8 cellular contexts compared by ENCODE assay signal in genomic region chr4:77863341-77863740, GRCh38. TPM values are rescaled to one million over a fixed set of nuclear protein-coding genes. Genes with fewer than 3 reads are reported as not detected.
DNase-seq lines count a peak whose midpoint lies in the region; ATAC-seq and TF ChIP-seq lines count a peak whose summit lies in the region.
"Not testable (repeated sequence)": the region's sequence is repeated elsewhere in the genome, so short reads cannot be mapped to it uniquely, and the experiment has no call there.

No MANE protein-coding gene starts in this region.

- peak overlapping the region in 11 of 12 donors; percentile 91 to 99 (median 96) for H3K27ac ChIP-seq in heart left ventricle
- not testable (repeated sequence) for H3K27ac ChIP-seq in smooth muscle cell (ENCODE audit: low read depth)

- not testable (repeated sequence) for H3K36me3 ChIP-seq in H7 (replicated peaks; ENCODE audit: control insufficient read depth, insufficient read depth, low read length); mucosa of stomach (ENCODE audit: control insufficient read depth, insufficient read depth, low read length); smooth muscle cell (ENCODE audit: low read depth)
- peaks cover 0 to 22% (median 2%) of the 10 kb centered on the region in 9 donors for H3K36me3 ChIP-seq in heart left ventricle

- peak overlapping the region; percentile 98 for H3K27ac Mint-ChIP-seq in activated CD4-positive, alpha-beta memory T cell treated with anti-CD3 and anti-CD28 coated beads, Interleukin-2, amount 10 ng/mL, durations not matched to agents 7 days and 5 days

- H3K4me3 ChIP-seq in AG04449 (ENCODE audit: low read depth, low read length) (peak overlapping the region; percentile 97), H7 (ENCODE audit: insufficient read depth, low read depth, low read length) (peak overlapping the region; percentile 39), cardiac fibroblast (replicated peaks in 1 of 2; ENCODE audit: low read depth in 2 of 2, low read length in 2 of 2) (peak overlapping the region; percentile 82 to 86), heart left ventricle (peak overlapping the region; percentile 30 to 90 (median 73)), mucosa of stomach (ENCODE audit: low read length) (peak overlapping the region; percentile 89), smooth muscle cell (peak overlapping the region; percentile 84)

- H3K27me3 Mint-ChIP-seq in activated CD4-positive, alpha-beta memory T cell treated with anti-CD3 and anti-CD28 coated beads, Interleukin-2, amount 10 ng/mL, durations not matched to agents 7 days and 5 days = not testable (repeated sequence)

- peaks cover 49% of the 10 kb centered on the region for H3K4me1 Mint-ChIP-seq in activated CD4-positive, alpha-beta memory T cell treated with anti-CD3 and anti-CD28 coated beads, Interleukin-2, amount 10 ng/mL, durations not matched to agents 7 days and 5 days

- H3K9ac ChIP-seq in mucosa of stomach (ENCODE audit: low read length) (peak overlapping the region; percentile 98), smooth muscle cell (ENCODE audit: low read depth) (peak overlapping the region; percentile 97)

- not testable (repeated sequence) for H4K20me1 ChIP-seq in smooth muscle cell (ENCODE audit: low read depth)

- not testable (repeated sequence) for H3F3A ChIP-seq in smooth muscle cell (ENCODE audit: low read depth)

- not testable (repeated sequence) for TF ChIP-seq CTCF in AG04449 (IDR thresholded peaks at IDR 0.05; ENCODE audit: insufficient read depth, low read length, missing control alignments); cardiac fibroblast (IDR thresholded peaks at IDR 0.05; ENCODE audit: low read depth, low read length); heart left ventricle (IDR thresholded peaks at IDR 0.05); smooth muscle cell (IDR thresholded peaks at IDR 0.05; ENCODE audit: borderline replicate concordance, insufficient read depth, poor library complexity, severe bottlenecking)

- H3K79me2 ChIP-seq in smooth muscle cell (ENCODE audit: low read depth) = peaks cover 43% of the 10 kb centered on the region

- not testable (repeated sequence) for DNase-seq in AG04449 (ENCODE audit: low read depth, low spot score); H7; heart left ventricle; smooth muscle cell (lab: John Stamatoyannopoulos, UW; ENCODE audit: unreplicated experiment)
- DNase-seq in NOMO-1 treated with dmso at 0.1 percent for 144 hours (lab: John Stamatoyannopoulos, UW; ENCODE audit: unreplicated experiment) (peak; percentile 0), cardiac fibroblast (ENCODE audit: low read depth in 2 of 2) (peak in 1 of 2 donors; percentile 15)
- DNase-seq in activated CD4-positive, alpha-beta memory T cell treated with anti-CD3 and anti-CD28 coated beads, Interleukin-2, amount 10 ng/mL, durations not matched to agents 7 days and 5 days = peak; percentile 24

- peak overlapping the region; percentile 86 for H3K4me2 ChIP-seq in smooth muscle cell

- not testable (repeated sequence) for H3K9me3 Mint-ChIP-seq in activated CD4-positive, alpha-beta memory T cell treated with anti-CD3 and anti-CD28 coated beads, Interleukin-2, amount 10 ng/mL, durations not matched to agents 7 days and 5 days

- peaks cover 30% of the 10 kb centered on the region for H3K36me3 Mint-ChIP-seq in activated CD4-positive, alpha-beta memory T cell treated with anti-CD3 and anti-CD28 coated beads, Interleukin-2, amount 10 ng/mL, durations not matched to agents 7 days and 5 days (ENCODE audit: low read depth)

- H3K9me3 ChIP-seq in heart left ventricle; mucosa of stomach (ENCODE audit: control insufficient read depth, low read length); smooth muscle cell (replicated peaks; ENCODE audit: low read depth): not testable (repeated sequence)

- ATAC-seq in heart left ventricle = not testable (repeated sequence)

- 31 to 46% (median 38%) methylated on average over 14 of the region's 14 CpGs for WGBS in heart left ventricle, 4 donors
- WGBS in smooth muscle cell (ENCODE audit: low lambda C conversion rate) = 23% methylated on average over 14 of the region's 14 CpGs

- intact Hi-C loops in heart left ventricle (cut with DNase I) = loop anchor here in 7 of 10 donors (2.0 to 10.0 kb wide), 4 partner anchors 41 to 129 kb away; partner anchors contain the start of gene CNOT6L (in 1 of the 7)

- H3K4me1 ChIP-seq in heart left ventricle = peaks cover 0 to 19% (median 11%) of the 10 kb centered on the region in 12 donors
- not testable (repeated sequence) for H3K4me1 ChIP-seq in mucosa of stomach (ENCODE audit: control insufficient read depth, insufficient read depth, low read length); smooth muscle cell (ENCODE audit: low read depth)

- peak overlapping the region; percentile 95 for H2AFZ ChIP-seq in smooth muscle cell (ENCODE audit: low read depth)

- POLR2A ChIA-PET in AG04449 (lab: Yijun Ruan, JAX) = interaction anchor here (0.6 kb wide), 1 partner anchor 769 kb away, joined by 3 read pairs; no protein-coding TSS in a partner anchor
- POLR2A ChIA-PET in activated CD4-positive, alpha-beta memory T cell treated with anti-CD3 and anti-CD28 coated beads, Interleukin-2, amount 10 ng/mL, durations not matched to agents 7 days and 5 days (lab: Charles Lee) = interaction anchor here (0.6 to 10.4 kb wide), 4 partner anchors 11 to 100 kb away, joined by 3 to 611 read pairs (median 76); partner anchors contain the start of gene CNOT6L

- CTCF ChIA-PET in AG04449 (lab: Yijun Ruan, JAX) = not testable (repeated sequence)
- CTCF ChIA-PET in activated CD4-positive, alpha-beta memory T cell treated with anti-CD3 and anti-CD28 coated beads, Interleukin-2, amount 10 ng/mL, durations not matched to agents 7 days and 5 days (lab: Charles Lee) = interaction anchor here (0.7 kb wide), 1 partner anchor 10 kb away, joined by 3 read pairs; no protein-coding TSS in a partner anchor

- peak overlapping the region; percentile 96 for H3K4me3 Mint-ChIP-seq in activated CD4-positive, alpha-beta memory T cell treated with anti-CD3 and anti-CD28 coated beads, Interleukin-2, amount 10 ng/mL, durations not matched to agents 7 days and 5 days

- H3K27me3 ChIP-seq in H7 (ENCODE audit: control insufficient read depth, insufficient read depth, low read length); heart left ventricle; mucosa of stomach (ENCODE audit: control insufficient read depth, insufficient read depth, low read length); smooth muscle cell (ENCODE audit: low read depth): not testable (repeated sequence)

- TF ChIP-seq POLR2A in heart left ventricle (IDR thresholded peaks at IDR 0.05) = not testable (repeated sequence)

RNA-seq across cellular contexts. Expression of gene MRPL1, which starts 0.7 kb away (rescaled TPM):
- 16.8 and 28.7 TPM in 2 replicates for total RNA-seq in H7 (2014; rRNA removed; shearing (Covaris generic))
- total RNA-seq in activated CD4-positive, alpha-beta memory T cell treated with anti-CD3 and anti-CD28 coated beads, Interleukin-2, amount 10 ng/mL, durations not matched to agents 7 days and 5 days = 10 to 100 TPM; 19.7 to 25.4 TPM
- 10 to 100 TPM; 26.9 to 47.6 (median 40.2) TPM for total RNA-seq in heart left ventricle
- 10 to 100 TPM; 34.1 to 69.4 TPM for polyA plus RNA-seq in heart left ventricle
- 31.4 and 31.6 TPM in 2 replicates for total RNA-seq in smooth muscle cell
- polyA plus RNA-seq in smooth muscle cell = 18.5 and 20.2 TPM in 2 replicates

RNA-seq across cellular contexts. Expression of gene CNOT6L, which starts 44.2 kb away (rescaled TPM):
- total RNA-seq in H7 (2014; rRNA removed; shearing (Covaris generic)) = 5.1 and 8.7 TPM in 2 replicates
- 100 to 1,000 TPM; 119 to 122 TPM for total RNA-seq in activated CD4-positive, alpha-beta memory T cell treated with anti-CD3 and anti-CD28 coated beads, Interleukin-2, amount 10 ng/mL, durations not matched to agents 7 days and 5 days
- total RNA-seq in heart left ventricle (10 to 100 TPM; 12.1 to 39.2 (median 19.6) TPM), smooth muscle cell (19.5 and 22.2 TPM in 2 replicates)
- polyA plus RNA-seq in heart left ventricle (1 to 10 TPM; 2.2 to 6.9 TPM), smooth muscle cell (4.8 and 7.3 TPM in 2 replicates)

Comparison
In these comparisons a context has a peak if more than half of its experiments do, and no peak if none do; other contexts are left out.
1. H3K4me3 ChIP-seq: peak in every context shown above with its lines; median percentile 97 in AG04449; 89 in mucosa of stomach; 84 in cardiac fibroblast; 84 in smooth muscle cell; 73 in heart left ventricle; 39 in H7.